Comparison of ENCODE assay signal across 8 cellular contexts in the genomic region with DNA sequence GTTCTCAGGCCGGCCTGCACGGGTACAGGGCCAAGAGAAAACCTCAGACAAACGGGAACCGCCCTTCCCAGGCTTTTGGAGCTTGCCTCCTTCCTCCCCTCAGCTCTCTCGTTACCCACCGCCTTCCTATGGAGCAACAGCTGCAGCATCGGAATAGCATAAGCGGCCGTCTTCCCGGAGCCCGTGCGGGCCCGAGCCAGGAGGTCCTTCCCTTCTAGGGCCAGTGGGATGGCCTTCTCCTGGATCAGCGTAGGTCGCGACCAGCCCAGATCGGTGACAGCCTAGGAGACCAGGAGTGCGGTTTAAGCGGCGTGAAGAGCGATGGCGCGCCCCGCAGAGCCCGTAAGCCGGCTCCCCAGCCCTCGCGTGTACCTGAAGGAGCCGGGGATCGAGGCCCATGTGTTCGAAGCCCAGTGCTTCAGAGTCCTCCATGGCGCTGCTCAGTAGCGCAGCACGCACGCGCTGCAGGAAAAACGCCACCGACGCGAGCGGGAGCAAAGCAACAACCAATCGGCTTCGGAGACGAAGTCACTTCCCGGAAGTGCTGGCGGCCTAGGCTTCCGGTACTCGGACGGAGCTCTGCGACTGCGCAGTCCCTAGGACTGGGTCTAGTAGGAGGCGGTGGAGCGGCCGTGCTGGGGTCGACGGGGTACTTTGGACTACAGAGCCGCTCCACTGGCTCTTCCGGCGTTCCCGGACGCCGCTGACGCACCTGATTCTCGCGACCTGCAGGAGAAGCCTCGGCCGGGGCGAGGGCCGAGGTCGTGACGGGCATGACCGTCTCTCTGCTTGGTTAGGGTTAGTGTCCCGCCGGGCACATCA. TPM values are rescaled to one million over a fixed set of nuclear protein-coding genes. Genes with fewer than 3 reads are reported as not detected.
DNase-seq lines count a peak whose midpoint lies in the region; ATAC-seq and TF ChIP-seq lines count a peak whose summit lies in the region.

A gene with protein sequence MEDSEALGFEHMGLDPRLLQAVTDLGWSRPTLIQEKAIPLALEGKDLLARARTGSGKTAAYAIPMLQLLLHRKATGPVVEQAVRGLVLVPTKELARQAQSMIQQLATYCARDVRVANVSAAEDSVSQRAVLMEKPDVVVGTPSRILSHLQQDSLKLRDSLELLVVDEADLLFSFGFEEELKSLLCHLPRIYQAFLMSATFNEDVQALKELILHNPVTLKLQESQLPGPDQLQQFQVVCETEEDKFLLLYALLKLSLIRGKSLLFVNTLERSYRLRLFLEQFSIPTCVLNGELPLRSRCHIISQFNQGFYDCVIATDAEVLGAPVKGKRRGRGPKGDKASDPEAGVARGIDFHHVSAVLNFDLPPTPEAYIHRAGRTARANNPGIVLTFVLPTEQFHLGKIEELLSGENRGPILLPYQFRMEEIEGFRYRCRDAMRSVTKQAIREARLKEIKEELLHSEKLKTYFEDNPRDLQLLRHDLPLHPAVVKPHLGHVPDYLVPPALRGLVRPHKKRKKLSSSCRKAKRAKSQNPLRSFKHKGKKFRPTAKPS (minus strand): TSS at position 445 of the 822 bp plus-strand sequence. CDS start 13 bp downstream, at position 432.

- CTCF ChIA-PET in activated B cell treated with CpG ODN at 0.5 μM for 24 hours (lab: Charles Lee), result interaction anchor here (0.9 to 3.2 kb wide), 2 partner anchors 9 to 26 kb away, joined by 3 to 20 read pairs; no protein-coding TSS in a partner anchor

- H3K27ac Mint-ChIP-seq in activated B cell treated with CpG ODN at 0.5 μM for 24 hours, result peak within 1 kb of the TSS; percentile 94

- in situ Hi-C loops in GM18951 (cut with MboI; ENCODE audit: low sequenced_read_pairs, unreplicated experiment), result no loop called here

- TF ChIP-seq CTCF in activated B cell treated with CpG ODN at 0.5 μM for 24 hours (IDR thresholded peaks at IDR 0.05), result no peak

- peak; percentile 99 for DNase-seq in AG08395 (ENCODE audit: low spot score)
- peak; percentile 96 for DNase-seq in NCI-H345 (lab: John Stamatoyannopoulos, UW)
- peak; percentile 82 for DNase-seq in activated B cell treated with CpG ODN at 0.5 μM for 24 hours
- DNase-seq in caudate nucleus (lab: John Stamatoyannopoulos, UW), result peak; percentile 39 to 97 (median 91)
- peak; percentile 93 for DNase-seq in iris pigment epithelial cell (ENCODE audit: low read depth)
- peak; percentile 88 to 93 for DNase-seq in stimulated activated CD4-positive, alpha-beta T cell treated with anti-CD3 and anti-CD28 coated beads, Interleukin-12 subunit alpha, Interleukin-12 subunit beta, amount 100 ng/mL, for 24 hours (ENCODE audit: low read depth in 2 of 2)

- no peaks in the 10 kb centered on the region for H3K9me3 Mint-ChIP-seq in activated B cell treated with CpG ODN at 0.5 μM for 24 hours

- peak within 1 kb of the TSS; percentile 60 for H3K27ac ChIP-seq in caudate nucleus (ENCODE audit: low read depth, low read length)

- H3K4me1 Mint-ChIP-seq in activated B cell treated with CpG ODN at 0.5 μM for 24 hours, result peaks cover 35% of the 10 kb centered on the region

- peaks cover 79% of the 10 kb centered on the region for H3K36me3 Mint-ChIP-seq in activated B cell treated with CpG ODN at 0.5 μM for 24 hours (ENCODE audit: low read depth)

- intact Hi-C loops in activated B cell treated with CpG ODN at 0.5 μM for 24 hours (cut with micrococcal nuclease), result loop anchor here (1.0 to 10.0 kb wide), 4 partner anchors 9 to 529 kb away; a partner anchor contains a TSS

- H3K27me3 Mint-ChIP-seq in activated B cell treated with CpG ODN at 0.5 μM for 24 hours, result no peaks in the 10 kb centered on the region

- H3K4me3 Mint-ChIP-seq in activated B cell treated with CpG ODN at 0.5 μM for 24 hours, result peak within 1 kb of the TSS; percentile 94

- POLR2A ChIA-PET in activated B cell treated with CpG ODN at 0.5 μM for 24 hours (lab: Charles Lee), result interaction anchor here (0.5 to 3.3 kb wide), 42 partner anchors 8 to 647 kb away, joined by 3 to 45 read pairs (median 4); a partner anchor contains a TSS

- TF ChIP-seq POLR2A in GM18951 (IDR thresholded peaks at IDR 0.05; ENCODE audit: extremely low read depth, insufficient read depth, insufficient read length), result peak; percentile 98

- ATAC-seq in HG03196 (IDR thresholded peaks at IDR 0.05; ENCODE audit: unreplicated experiment) (peak; percentile 92), activated B cell treated with CpG ODN at 0.5 μM for 24 hours (ENCODE audit: low read depth) (peak; percentile 97)

RNA-seq across cellular contexts. Expression of the gene that starts here (rescaled TPM):
- total RNA-seq in activated B cell treated with CpG ODN at 0.5 μM for 24 hours, result 92.6 and 99.7 TPM in 2 replicates

Comparison
In these comparisons a context has a peak if more than half of its experiments do, and no peak if none do; other contexts are left out.
1. Peak in every context shown above with its lines: DNase-seq, ATAC-seq and H3K27ac ChIP-seq.